ENCODE assay signal across 9 cellular contexts in genomic region chr12:124928912-124929530, GRCh38. TPM values are rescaled to one million over a fixed set of nuclear protein-coding genes. Genes with fewer than 3 reads are reported as not detected.
DNase-seq lines count a peak whose midpoint lies in the region; ATAC-seq lines count a peak whose summit lies in the region.
"Had no signal": no experiment of that assay in that cellular context is flagged by ENCODE, and none has a peak within 500 bp of the region (broad histone marks: within the 10 kb centered on the region; RNA-seq: fewer than 3 reads in every experiment).

No MANE protein-coding gene starts in this region.

- H3K27me3 Mint-ChIP-seq in activated T-cell treated with anti-CD3 and anti-CD28 coated beads, Interleukin-2, amount 50 U/mL, for 24 hours = no peaks in the 10 kb centered on the region
- H3K27me3 Mint-ChIP-seq in activated T-helper 17 cell treated with anti-CD3 and anti-CD28 coated beads, Interleukin-2, amount 50 U/mL, for 72 hours = no peaks in the 10 kb centered on the region

- no peaks in the 10 kb centered on the region for H3K9me3 Mint-ChIP-seq in activated T-cell treated with anti-CD3 and anti-CD28 coated beads, Interleukin-2, amount 50 U/mL, for 24 hours
- H3K9me3 Mint-ChIP-seq in activated T-helper 17 cell treated with anti-CD3 and anti-CD28 coated beads, Interleukin-2, amount 50 U/mL, for 72 hours = peaks cover 8% of the 10 kb centered on the region

- peaks cover 33% of the 10 kb centered on the region for H3K4me1 Mint-ChIP-seq in activated T-cell treated with anti-CD3 and anti-CD28 coated beads, Interleukin-2, amount 50 U/mL, for 24 hours (ENCODE audit: low read depth)
- peaks cover 24% of the 10 kb centered on the region for H3K4me1 Mint-ChIP-seq in activated T-helper 17 cell treated with anti-CD3 and anti-CD28 coated beads, Interleukin-2, amount 50 U/mL, for 72 hours

- peak overlapping the region; percentile 97 for H3K27ac Mint-ChIP-seq in activated T-cell treated with anti-CD3 and anti-CD28 coated beads, Interleukin-2, amount 50 U/mL, for 24 hours
- H3K27ac Mint-ChIP-seq in activated T-helper 17 cell treated with anti-CD3 and anti-CD28 coated beads, Interleukin-2, amount 50 U/mL, for 72 hours = peak overlapping the region; percentile 100

- peak overlapping the region; percentile 96 for H3K27ac ChIP-seq in temporal lobe (ENCODE audit: low read depth, low read length)

- peaks cover 3% of the 10 kb centered on the region for H3K36me3 Mint-ChIP-seq in activated T-cell treated with anti-CD3 and anti-CD28 coated beads, Interleukin-2, amount 50 U/mL, for 24 hours (ENCODE audit: low read depth)
- H3K36me3 Mint-ChIP-seq in activated T-helper 17 cell treated with anti-CD3 and anti-CD28 coated beads, Interleukin-2, amount 50 U/mL, for 72 hours (ENCODE audit: low read depth) = peaks cover 29% of the 10 kb centered on the region

- no peak for ATAC-seq in activated T-helper 17 cell treated with anti-CD3 and anti-CD28 coated beads, Interleukin-2, amount 50 U/mL, for 72 hours (replicated peaks)
- ATAC-seq in GM18870 (IDR thresholded peaks at IDR 0.05; ENCODE audit: unreplicated experiment) (no peak), HG03432 (IDR thresholded peaks at IDR 0.05; ENCODE audit: unreplicated experiment) (no peak), HG02610 (IDR thresholded peaks at IDR 0.05; ENCODE audit: unreplicated experiment) (no peak)

- no peak for DNase-seq in activated T-cell treated with anti-CD3 and anti-CD28 coated beads, Interleukin-2, amount 50 U/mL, for 24 hours
- DNase-seq in activated T-cell treated with anti-CD3 and anti-CD28 coated beads, Interleukin-2, amount 50 U/mL, for 48 hours = no peak
- DNase-seq in left kidney (ENCODE audit: low read depth, low spot score) = peak; percentile 9
- DNase-seq: central memory CD4-positive, alpha-beta T cell had no signal

- H3K4me3 Mint-ChIP-seq in activated T-cell treated with anti-CD3 and anti-CD28 coated beads, Interleukin-2, amount 50 U/mL, for 24 hours = peak overlapping the region; percentile 83
- peak overlapping the region; percentile 96 for H3K4me3 Mint-ChIP-seq in activated T-helper 17 cell treated with anti-CD3 and anti-CD28 coated beads, Interleukin-2, amount 50 U/mL, for 72 hours

RNA-seq across cellular contexts. Expression of gene UBC, which starts 14.6 kb away (rescaled TPM):
- 1,000 to 10,000 TPM in 1 of 2 donors, 100 to 1,000 TPM in 1; 955 to 1,030 TPM for total RNA-seq in activated T-helper 17 cell treated with anti-CD3 and anti-CD28 coated beads, Interleukin-2, amount 50 U/mL, for 72 hours
- 846 TPM for total RNA-seq in temporal lobe

RNA-seq across cellular contexts. Expression of gene DHX37, which starts 59.9 kb away (rescaled TPM):
- total RNA-seq in activated T-helper 17 cell treated with anti-CD3 and anti-CD28 coated beads, Interleukin-2, amount 50 U/mL, for 72 hours = 10 to 100 TPM; 25.0 to 48.1 TPM
- total RNA-seq in temporal lobe = 10.8 TPM
